In genomic region chr11:44837650-44838049, GRCh38 we compare ENCODE assay signal across 18 cellular contexts.
DNase-seq lines count a peak whose midpoint lies in the region; ATAC-seq and TF ChIP-seq lines count a peak whose summit lies in the region.
"Had no signal": no experiment of that assay in that cellular context is flagged by ENCODE, and none has a peak within 500 bp of the region (broad histone marks: within the 10 kb centered on the region; RNA-seq: fewer than 3 reads in every experiment).

No MANE protein-coding gene starts in this region.

- no peak overlapping the region for H3K4me3 ChIP-seq in astrocyte of the spinal cord (ENCODE audit: low read depth, low read length)
- H3K4me3 ChIP-seq: A549, SK-N-MC had no signal

- DNase-seq in EL (peak; percentile 67), HS-5 (ENCODE audit: low read depth) (peak; percentile 59), astrocyte of the spinal cord (ENCODE audit: low read depth, low spot score) (peak; percentile 5), non-pigmented ciliary epithelial cell (ENCODE audit: low read depth) (peak; percentile 11), HuH-7 (ENCODE audit: low spot score) (no peak), GDM1 (lab: John Stamatoyannopoulos, UW) (no peak)
- DNase-seq in activated CD4-positive, alpha-beta memory T cell treated with anti-CD3 and anti-CD28 coated beads for 36 hours = no peak
- DNase-seq: DMS79 treated with DMSO at 0.1 percent for 48 hours, GF-D8, NCI-H1417, NCI-H187, NCI-H2107, NCI-H510A, NCI-H774, Right ventricle myocardium superior had no signal

- no peak overlapping the region for H3K4me3 Mint-ChIP-seq in activated CD4-positive, alpha-beta memory T cell treated with anti-CD3 and anti-CD28 coated beads for 36 hours

- intact Hi-C loops in activated CD4-positive, alpha-beta memory T cell treated with anti-CD3 and anti-CD28 coated beads for 36 hours (cut with micrococcal nuclease) = no loop called here

- H3K27ac Mint-ChIP-seq in activated CD4-positive, alpha-beta memory T cell treated with anti-CD3 and anti-CD28 coated beads for 36 hours = no peak overlapping the region

- CTCF ChIA-PET in activated CD4-positive, alpha-beta memory T cell treated with anti-CD3 and anti-CD28 coated beads for 36 hours (lab: Charles Lee) = no interaction called here

- no peak for ATAC-seq in HG03439 (IDR thresholded peaks at IDR 0.05; ENCODE audit: unreplicated experiment)
- ATAC-seq: A549 had no signal

- no peak for TF ChIP-seq CTCF in astrocyte of the spinal cord (IDR thresholded peaks at IDR 0.05; ENCODE audit: low read depth, low read length)

- in situ Hi-C loops in astrocyte of the spinal cord (cut with HindIII; ENCODE audit: low sequenced_read_pairs) = no loop called here

- H3K27me3 Mint-ChIP-seq in activated CD4-positive, alpha-beta memory T cell treated with anti-CD3 and anti-CD28 coated beads for 36 hours = no peaks in the 10 kb centered on the region

- peaks cover 13% of the 10 kb centered on the region for H3K9me3 Mint-ChIP-seq in activated CD4-positive, alpha-beta memory T cell treated with anti-CD3 and anti-CD28 coated beads for 36 hours

- H3K36me3 Mint-ChIP-seq in activated CD4-positive, alpha-beta memory T cell treated with anti-CD3 and anti-CD28 coated beads for 36 hours = peaks cover 18% of the 10 kb centered on the region

- POLR2A ChIA-PET in activated CD4-positive, alpha-beta memory T cell treated with anti-CD3 and anti-CD28 coated beads for 36 hours (lab: Charles Lee) = no interaction called here

- H3K4me1 Mint-ChIP-seq in activated CD4-positive, alpha-beta memory T cell treated with anti-CD3 and anti-CD28 coated beads for 36 hours (ENCODE audit: low read depth) = peaks cover 11% of the 10 kb centered on the region

Comparison
In these comparisons a context has a peak if more than half of its experiments do, and no peak if none do; other contexts are left out.
1. DNase-seq: peak in EL (single experiment), HS-5 (single experiment), astrocyte of the spinal cord (single experiment) and non-pigmented ciliary epithelial cell (single experiment); none in activated CD4-positive, alpha-beta memory T cell treated with anti-CD3 and anti-CD28 coated beads for 36 hours (single experiment), HuH-7 (single experiment) and GDM1 (single experiment).